In the genomic region with DNA sequence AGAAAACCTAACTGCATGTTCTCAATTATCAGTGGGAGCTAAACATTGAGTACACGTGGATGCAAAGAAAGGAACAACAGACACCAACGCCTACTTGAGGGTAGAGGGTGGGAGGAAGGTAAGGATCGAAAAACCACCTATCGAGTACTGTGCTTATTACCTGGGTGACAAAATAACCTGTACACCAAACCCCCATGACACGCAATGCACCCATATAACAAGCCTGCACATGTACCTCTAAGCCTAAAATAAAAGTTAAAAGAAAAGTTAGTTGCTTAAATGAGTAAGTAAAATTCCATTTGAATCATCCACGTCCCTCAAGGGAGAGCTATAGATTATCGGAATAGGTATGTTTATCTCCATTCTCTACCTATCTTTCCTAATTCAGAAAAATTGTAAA, we compare ENCODE assay signal across 30 cellular contexts.
"Had no signal": no experiment of that assay in that cellular context is flagged by ENCODE, and none has a peak within 500 bp of the region (broad histone marks: within the 10 kb centered on the region; RNA-seq: fewer than 3 reads in every experiment).

No MANE protein-coding gene starts in this region.

- H3K36me3 Mint-ChIP-seq: activated naive CD8-positive, alpha-beta T cell had no signal

- ATAC-seq: activated CD4-positive, CD25-positive, alpha-beta regulatory T cell treated with anti-CD3 and anti-CD28 coated beads, Interleukin-2, amount 50 U/mL, for 24 hours; activated CD8-positive, alpha-beta T cell treated with anti-CD3 and anti-CD28 coated beads for 36 hours; activated T-cell treated with anti-CD3 and anti-CD28 coated beads, Interleukin-2, amount 50 U/mL, for 4 hours; activated T-helper 17 cell treated with anti-CD3 and anti-CD28 coated beads, Interleukin-2, amount 50 U/mL, for 72 hours; effector memory CD8-positive, alpha-beta T cell; esophagus mucosa; gastroesophageal sphincter; T-helper 17 cell had no signal

- H3K27me3 Mint-ChIP-seq: activated B cell treated with CpG ODN at 0.5 μM for 24 hours; activated CD8-positive, alpha-beta T cell treated with anti-CD3 and anti-CD28 coated beads for 36 hours; activated naive CD8-positive, alpha-beta T cell; effector memory CD8-positive, alpha-beta T cell; T-helper 17 cell had no signal

- FAIRE-seq: astrocyte, colon had no signal

- H3K4me1 ChIP-seq: gastroesophageal sphincter had no signal

- H3K27ac Mint-ChIP-seq: activated B cell treated with CpG ODN at 0.5 μM for 24 hours; activated CD8-positive, alpha-beta T cell treated with anti-CD3 and anti-CD28 coated beads for 36 hours; activated naive CD8-positive, alpha-beta T cell; activated T-helper 17 cell treated with anti-CD3 and anti-CD28 coated beads, Interleukin-2, amount 50 U/mL, for 72 hours; effector memory CD8-positive, alpha-beta T cell; T-helper 17 cell; T-helper 2 cell treated with Interferon-gamma antibody and Interleukin-4, amounts not matched to agents 5 μg/mL and 100 μg/mL, for 36 hours had no signal

- H3K27ac ChIP-seq: brain microvascular endothelial cell, gastroesophageal sphincter, WERI-Rb-1 had no signal

- H3K9me3 Mint-ChIP-seq: activated B cell treated with CpG ODN at 0.5 μM for 24 hours; activated CD8-positive, alpha-beta T cell treated with anti-CD3 and anti-CD28 coated beads for 36 hours had no signal

- H3K36me3 ChIP-seq: brain microvascular endothelial cell, gastroesophageal sphincter, WERI-Rb-1 had no signal

- H3K9me3 ChIP-seq: gastroesophageal sphincter had no signal

- H3K4me1 Mint-ChIP-seq: activated B cell treated with CpG ODN at 0.5 μM for 24 hours; activated T-helper 17 cell treated with anti-CD3 and anti-CD28 coated beads, Interleukin-2, amount 50 U/mL, for 72 hours; T-helper 17 cell had no signal

- H3K27me3 ChIP-seq: brain microvascular endothelial cell, gastroesophageal sphincter had no signal

- H3K4me3 Mint-ChIP-seq: activated B cell treated with CpG ODN at 0.5 μM for 24 hours; activated CD8-positive, alpha-beta T cell treated with anti-CD3 and anti-CD28 coated beads for 36 hours; activated naive CD8-positive, alpha-beta T cell; activated T-cell treated with anti-CD3 and anti-CD28 coated beads, Interleukin-2, amount 50 U/mL, for 4 hours; activated T-helper 17 cell treated with anti-CD3 and anti-CD28 coated beads, Interleukin-2, amount 50 U/mL, for 72 hours; effector memory CD8-positive, alpha-beta T cell; T-helper 17 cell; T-helper 2 cell treated with Interferon-gamma antibody and Interleukin-4, amounts not matched to agents 5 μg/mL and 100 μg/mL, for 36 hours had no signal

- H3K4me3 ChIP-seq: gastroesophageal sphincter had no signal

- DNase-seq: activated B cell treated with CpG ODN at 0.5 μM for 24 hours; activated CD4-positive, alpha-beta T cell treated with anti-CD3 and anti-CD28 coated beads for 48 hours; activated CD4-positive, alpha-beta T cell treated with anti-CD3 and anti-CD28 coated beads, Interleukin-2, amount 50 U/mL, for 1 hour; activated CD4-positive, alpha-beta T cell treated with anti-CD3 and anti-CD28 coated beads, Interleukin-2, amount 50 U/mL, for 48 hours; activated CD8-positive, alpha-beta memory T cell treated with anti-CD3 and anti-CD28 coated beads for 24 hours; activated CD8-positive, alpha-beta T cell treated with anti-CD3 and anti-CD28 coated beads for 36 hours; activated effector memory CD4-positive, alpha-beta T cell treated with Interleukin-2 at 50 U/mL for 16 hours; activated gamma-delta T cell treated with Interleukin-2 at 50 U/mL for 16 hours; activated naive CD4-positive, alpha-beta T cell treated with anti-CD3 and anti-CD28 coated beads, Interleukin-2, amount 50 U/mL, for 16 hours; activated naive CD4-positive, alpha-beta T cell treated with Interleukin-2 at 50 U/mL for 16 hours; activated T-cell treated with anti-CD3 and anti-CD28 coated beads, Interleukin-2, amount 50 U/mL, for 4 hours; brain microvascular endothelial cell; caudate nucleus; cortex of kidney; dermis blood vessel endothelial cell; effector CD4-positive, alpha-beta T cell; effector memory CD8-positive, alpha-beta T cell; foreskin melanocyte; T-helper 1 cell; T-helper 17 cell; T1000; WERI-Rb-1 had no signal
